Comparison of ENCODE assay signal across 8 cellular contexts in the genomic region with DNA sequence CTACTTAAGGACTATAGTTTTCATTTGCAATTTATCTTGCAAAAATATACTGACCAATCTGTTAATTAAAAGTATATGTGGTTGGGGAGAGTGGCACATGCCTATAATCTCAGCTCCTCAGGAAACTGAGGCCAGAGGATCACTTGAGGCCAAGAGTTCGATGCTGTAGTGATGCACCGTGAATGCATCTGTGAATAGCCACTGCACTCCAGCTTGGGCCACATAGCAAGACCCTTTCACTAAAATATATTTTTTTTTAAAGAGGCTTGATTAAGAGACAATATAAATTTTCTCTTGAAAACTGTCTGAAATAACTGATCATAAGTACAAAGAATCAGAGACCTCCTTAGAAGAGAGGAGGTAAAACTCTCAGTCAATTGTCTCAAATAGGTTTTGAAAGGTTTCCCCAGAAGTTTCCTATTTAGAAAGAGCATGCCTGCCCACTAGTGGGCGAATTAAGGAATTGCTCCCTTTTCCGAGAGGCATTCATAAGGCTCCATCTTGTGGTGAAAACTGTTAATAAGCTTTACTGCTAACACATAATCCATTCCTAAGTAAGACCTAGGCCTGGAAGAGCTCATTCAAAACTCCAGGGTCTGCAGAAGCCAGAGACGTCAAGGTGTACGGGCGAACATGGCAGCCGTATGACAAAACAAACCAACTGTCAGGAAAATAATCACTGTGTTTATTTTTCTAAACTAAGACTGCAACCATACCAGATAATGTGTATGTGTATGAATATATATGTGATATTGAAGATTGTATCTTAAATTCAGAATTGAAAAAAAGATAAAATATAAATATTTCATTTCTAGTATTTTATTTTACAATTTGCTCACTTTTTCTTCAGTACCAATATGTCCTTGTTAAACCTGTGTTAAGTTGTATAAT. TPM values are rescaled to one million over a fixed set of nuclear protein-coding genes. Genes with fewer than 3 reads are reported as not detected.
DNase-seq lines count a peak whose midpoint lies in the region; ATAC-seq and TF ChIP-seq lines count a peak whose summit lies in the region.

No MANE protein-coding gene starts in this region.

- H3K36me3 Mint-ChIP-seq in neural crest cell (ENCODE audit: low read depth) = peaks cover 2% of the 10 kb centered on the region

- in situ Hi-C loops in KBM-7 (cut with MboI; ENCODE audit: low pct_unique_long_range_greater_than_20kb, low sequenced_read_pairs) = loop anchor here (10.0 to 25.0 kb wide), 2 partner anchors 200 to 353 kb away; partner anchors contain the start of gene EPHB6

- no peak overlapping the region for H3K9ac ChIP-seq in OCI-LY3 (ENCODE audit: low read length)

- H3K4me1 Mint-ChIP-seq in neural crest cell = no peaks in the 10 kb centered on the region

- H3K27me3 ChIP-seq in OCI-LY3 (ENCODE audit: low read depth, low read length) (no peaks in the 10 kb centered on the region), thyroid gland (no peaks in the 10 kb centered on the region)

- peaks cover 5% of the 10 kb centered on the region for H3K4me1 ChIP-seq in OCI-LY3 (ENCODE audit: low read length)
- no peaks in the 10 kb centered on the region for H3K4me1 ChIP-seq in thyroid gland

- TF ChIP-seq CTCF in OCI-LY3 (IDR thresholded peaks at IDR 0.05; ENCODE audit: low read depth, low read length) = peak; percentile 100
- TF ChIP-seq CTCF in neural crest cell (conservative IDR thresholded peaks at IDR 0.05) = peak; percentile 100
- TF ChIP-seq CTCF in thyroid gland (IDR thresholded peaks at IDR 0.05) = peak; percentile 95 to 100 (median 99)

- H3K9me3 Mint-ChIP-seq in neural crest cell = peaks cover 5% of the 10 kb centered on the region

- DNase-seq in ELR (ENCODE audit: low read depth) (peak; percentile 84), KBM-7 (peak; percentile 92), activated T-cell treated with anti-CD3 and anti-CD28 coated beads for 48 hours (ENCODE audit: low read depth) (peak; percentile 19), fibroblast of gingiva (ENCODE audit: low read depth) (peak; percentile 73), neural crest cell (ENCODE audit: low read depth, low spot score) (peak; percentile 62), thyroid gland (peak; percentile 50 to 63)

- no peak overlapping the region for H3K27ac ChIP-seq in OCI-LY3 (ENCODE audit: low read length)
- H3K27ac ChIP-seq in thyroid gland = no peak overlapping the region

- H3K9me3 ChIP-seq in OCI-LY3 (ENCODE audit: insufficient read depth, low read length) = no peaks in the 10 kb centered on the region
- H3K9me3 ChIP-seq in thyroid gland = no peaks in the 10 kb centered on the region

- no peak overlapping the region for H2AFZ ChIP-seq in OCI-LY3 (ENCODE audit: low read depth, low read length)

- H3K4me3 ChIP-seq in OCI-LY3 (ENCODE audit: low read length) (no peak overlapping the region), thyroid gland (replicated peaks in 1 of 3) (no peak overlapping the region)

- H3K27me3 Mint-ChIP-seq in neural crest cell (ENCODE audit: low read depth) = peaks cover 4% of the 10 kb centered on the region

- no peak overlapping the region for H3K4me3 Mint-ChIP-seq in neural crest cell

- ATAC-seq in GM21786 (IDR thresholded peaks at IDR 0.05; ENCODE audit: unreplicated experiment) = peak; percentile 91

- intact Hi-C loops in thyroid gland (cut with DNase I) = loop anchor here (2.0 to 10.0 kb wide), 2 partner anchors 206 to 340 kb away; no protein-coding TSS in a partner anchor

- no peak overlapping the region for H3K27ac Mint-ChIP-seq in neural crest cell (ENCODE audit: unreplicated experiment)

- no peak for TF ChIP-seq POLR2A in thyroid gland (IDR thresholded peaks at IDR 0.05)

- 22 to 24% methylated on average over 8 of the region's 8 CpGs for WGBS in thyroid gland, 2 donors

- no peaks in the 10 kb centered on the region for H4K20me1 ChIP-seq in OCI-LY3 (ENCODE audit: insufficient read depth, low read length)

- no peaks in the 10 kb centered on the region for H3K79me2 ChIP-seq in OCI-LY3 (ENCODE audit: low read length)

- H3K36me3 ChIP-seq in OCI-LY3 (replicated peaks; ENCODE audit: low read depth, low read length) (no peaks in the 10 kb centered on the region), thyroid gland (no peaks in the 10 kb centered on the region)

- no peak overlapping the region for H3K4me2 ChIP-seq in OCI-LY3 (ENCODE audit: low read length)

RNA-seq across cellular contexts. Expression of gene TAS2R40, which starts 6.8 kb away (rescaled TPM):
- not detected in 2 replicates for total RNA-seq in neural crest cell
- total RNA-seq in thyroid gland = not detected

RNA-seq across cellular contexts. Expression of gene TAS2R39, which starts 31.8 kb away (rescaled TPM):
- not detected in 2 replicates for total RNA-seq in neural crest cell
- not detected for total RNA-seq in thyroid gland

RNA-seq across cellular contexts. Expression of gene GSTK1, which starts 48.2 kb away (rescaled TPM):
- 51.0 and 54.1 TPM in 2 replicates for total RNA-seq in neural crest cell
- total RNA-seq in thyroid gland = 100 to 1,000 TPM; 147 to 319 (median 220) TPM

Comparison
In these comparisons a context has a peak if more than half of its experiments do, and no peak if none do; other contexts are left out.
1. DNase-seq: peak in every context shown above with its lines; median percentile 92 in KBM-7; 84 in ELR; 73 in fibroblast of gingiva; 62 in neural crest cell; 56 in thyroid gland; 19 in activated T-cell treated with anti-CD3 and anti-CD28 coated beads for 48 hours.